In genomic region chr2:105773568-105773967, GRCh38 we compare ENCODE assay signal across 13 cellular contexts. TPM values are rescaled to one million over a fixed set of nuclear protein-coding genes. Genes with fewer than 3 reads are reported as not detected.
A peak's percentile ranks its signal among the peaks of the same experiment; 100 is the strongest.
DNase-seq lines count a peak whose midpoint lies in the region; ATAC-seq and TF ChIP-seq lines count a peak whose summit lies in the region.
"Had no signal": no experiment of that assay in that cellular context is flagged by ENCODE, and none has a peak within 500 bp of the region (broad histone marks: within the 10 kb centered on the region; RNA-seq: fewer than 3 reads in every experiment).

No MANE protein-coding gene starts in this region.

- CTCF ChIA-PET in activated CD4-positive, alpha-beta T cell treated with anti-CD3 and anti-CD28 coated beads, Interleukin-2, amount 10 ng/mL, durations not matched to agents 7 days and 5 days (lab: Charles Lee), result interaction anchor here (0.7 to 1.1 kb wide), 2 partner anchors 10 kb away, joined by 3 to 4 read pairs; no protein-coding TSS in a partner anchor
- CTCF ChIA-PET in SK-N-SH (lab: Yijun Ruan, JAX), result interaction anchor here (1.0 kb wide), 1 partner anchor 315 kb away, joined by 3 read pairs; no protein-coding TSS in a partner anchor

- H3K27me3 ChIP-seq in aorta (ENCODE audit: control insufficient read depth in 1 of 2, insufficient read depth in 2 of 2, low read length in 1 of 2), result no peaks in the 10 kb centered on the region
- no peaks in the 10 kb centered on the region for H3K27me3 ChIP-seq in SK-N-SH (ENCODE audit: insufficient read depth)
- H3K27me3 ChIP-seq: ascending aorta, tibial nerve had no signal

- no peaks in the 10 kb centered on the region for H3K9me3 ChIP-seq in aorta (ENCODE audit: control insufficient read depth, low read length)
- no peaks in the 10 kb centered on the region for H3K9me3 ChIP-seq in SK-N-SH
- H3K9me3 ChIP-seq: ascending aorta had no signal

- no peaks in the 10 kb centered on the region for H3K27me3 Mint-ChIP-seq in activated CD4-positive, alpha-beta T cell treated with anti-CD3 and anti-CD28 coated beads, Interleukin-2, amount 10 ng/mL, durations not matched to agents 7 days and 5 days
- no peaks in the 10 kb centered on the region for H3K27me3 Mint-ChIP-seq in IgD-negative memory B cell
- no peaks in the 10 kb centered on the region for H3K27me3 Mint-ChIP-seq in nephron (ENCODE audit: low read depth)

- H3K4me3 ChIP-seq in aorta (ENCODE audit: low read length in 2 of 2), result no peak overlapping the region
- no peak overlapping the region for H3K4me3 ChIP-seq in SK-N-SH (ENCODE audit: low read depth in 2 of 2, low read length in 1 of 2)
- H3K4me3 ChIP-seq: ascending aorta, tibial nerve had no signal

- no peaks in the 10 kb centered on the region for H3F3A ChIP-seq in SK-N-SH (replicated peaks; ENCODE audit: insufficient read depth)

- no peak overlapping the region for H3K4me2 ChIP-seq in SK-N-SH

- POLR2A ChIA-PET in activated CD4-positive, alpha-beta T cell treated with anti-CD3 and anti-CD28 coated beads, Interleukin-2, amount 10 ng/mL, durations not matched to agents 7 days and 5 days (lab: Charles Lee), result no interaction called here
- POLR2A ChIA-PET in SK-N-SH (lab: Yijun Ruan, JAX), result no interaction called here

- no peak for TF ChIP-seq RAD21 in SK-N-SH (IDR thresholded peaks at IDR 0.05; ENCODE audit: low read length)

- H3K36me3 ChIP-seq in aorta (ENCODE audit: control insufficient read depth in 1 of 2, insufficient read depth in 2 of 2, low read length in 1 of 2) (no peaks in the 10 kb centered on the region), SK-N-SH (replicated peaks in 1 of 2; ENCODE audit: control insufficient read depth in 1 of 2, insufficient read depth in 2 of 2, low read length in 1 of 2) (no peaks in the 10 kb centered on the region)
- H3K36me3 ChIP-seq: ascending aorta, tibial nerve had no signal

- TF ChIP-seq CTCF in nephron (IDR thresholded peaks at IDR 0.05; ENCODE audit: unreplicated experiment in 3 of 3), result no peak
- no peak for TF ChIP-seq CTCF in SK-N-SH (IDR thresholded peaks at IDR 0.05)

- H3K79me2 ChIP-seq in SK-N-SH (ENCODE audit: insufficient read depth), result peaks cover 71% of the 10 kb centered on the region

- no peaks in the 10 kb centered on the region for H3K9me3 Mint-ChIP-seq in activated CD4-positive, alpha-beta T cell treated with anti-CD3 and anti-CD28 coated beads, Interleukin-2, amount 10 ng/mL, durations not matched to agents 7 days and 5 days
- H3K9me3 Mint-ChIP-seq in IgD-negative memory B cell (peaks cover 0 to under 1% (median 0%) of the 10 kb centered on the region in 3 donors), nephron (no peaks in the 10 kb centered on the region)
- H3K9me3 Mint-ChIP-seq in activated naive CD4-positive, alpha-beta T cell treated with anti-CD3 and anti-CD28 coated beads, Interleukin-2, amount 50 U/mL, for 72 hours, result no peaks in the 10 kb centered on the region

- no peak for TF ChIP-seq EP300 in SK-N-SH (IDR thresholded peaks at IDR 0.05; ENCODE audit: borderline replicate concordance in 1 of 2, low read depth in 1 of 2, low read length in 1 of 2)

- peaks cover 0 to 3% of the 10 kb centered on the region in 2 donors for H3K4me1 ChIP-seq in aorta (ENCODE audit: control insufficient read depth in 1 of 2, insufficient read depth in 2 of 2, low read length in 2 of 2)
- peaks cover 0 to 27% of the 10 kb centered on the region in 2 experiments; a peak in 1 of 4 replicates for H3K4me1 ChIP-seq in SK-N-SH (ENCODE audit: control insufficient read depth in 1 of 2, insufficient read depth in 2 of 2, low read depth in 1 of 2, low read length in 1 of 2)

- intact Hi-C loops in aorta (cut with DNase I), result no loop called here

- H3K27ac ChIP-seq in aorta (ENCODE audit: low read depth in 1 of 2, low read length in 2 of 2) (no peak overlapping the region), SK-N-SH (ENCODE audit: low read depth in 2 of 2, low read length in 1 of 2) (no peak overlapping the region)
- H3K27ac ChIP-seq: ascending aorta, parathyroid adenoma had no signal

- H3K4me3 Mint-ChIP-seq in activated CD4-positive, alpha-beta T cell treated with anti-CD3 and anti-CD28 coated beads, Interleukin-2, amount 10 ng/mL, durations not matched to agents 7 days and 5 days, result no peak overlapping the region
- H3K4me3 Mint-ChIP-seq in IgD-negative memory B cell (peak overlapping the region in 1 of 4 donors; percentile 13), nephron (peak overlapping the region in 2 of 3 experiments; percentile 27 to 46)

- no peak for DNase-seq in activated CD4-positive, alpha-beta T cell treated with anti-CD3 and anti-CD28 coated beads, Interleukin-2, amount 10 ng/mL, durations not matched to agents 7 days and 5 days
- no peak for DNase-seq in activated CD4-positive, alpha-beta T cell treated with anti-CD3 and anti-CD28 coated beads, Interleukin-2, amount 50 U/mL, for 4 hours
- no peak for DNase-seq in activated naive CD4-positive, alpha-beta T cell treated with anti-CD3 and anti-CD28 coated beads, Interleukin-2, amount 50 U/mL, for 72 hours (ENCODE audit: low spot score in 2 of 2)
- DNase-seq in aorta (no peak), cerebellar cortex (ENCODE audit: low spot score) (no peak), SK-N-SH (no peak)
- DNase-seq: mesendoderm, PC-3 had no signal

- H2AFZ ChIP-seq in SK-N-SH (ENCODE audit: low read depth), result no peak overlapping the region
- H2AFZ ChIP-seq: parathyroid adenoma had no signal

- H3K27ac Mint-ChIP-seq in activated CD4-positive, alpha-beta T cell treated with anti-CD3 and anti-CD28 coated beads, Interleukin-2, amount 10 ng/mL, durations not matched to agents 7 days and 5 days, result peak overlapping the region; percentile 72
- H3K27ac Mint-ChIP-seq in IgD-negative memory B cell (peak overlapping the region in 2 of 3 donors; percentile 37 to 84), nephron (peak overlapping the region; percentile 75 to 99 (median 92))
- H3K27ac Mint-ChIP-seq in activated naive CD4-positive, alpha-beta T cell treated with anti-CD3 and anti-CD28 coated beads, Interleukin-2, amount 50 U/mL, for 72 hours, result peak overlapping the region; percentile 69 to 92

- H3K4me1 Mint-ChIP-seq in activated CD4-positive, alpha-beta T cell treated with anti-CD3 and anti-CD28 coated beads, Interleukin-2, amount 10 ng/mL, durations not matched to agents 7 days and 5 days, result peaks cover 96% of the 10 kb centered on the region
- H3K4me1 Mint-ChIP-seq in IgD-negative memory B cell (peaks cover 51 to 75% (median 58%) of the 10 kb centered on the region in 3 donors), nephron (peaks cover 86% of the 10 kb centered on the region)

- H4K20me1 ChIP-seq in SK-N-SH (ENCODE audit: insufficient read depth), result peaks cover 57% of the 10 kb centered on the region

- ATAC-seq in activated naive CD4-positive, alpha-beta T cell treated with anti-CD3 and anti-CD28 coated beads, Interleukin-2, amount 50 U/mL, for 72 hours, result no peak
- ATAC-seq in aorta (ENCODE audit: low FRiP score), result no peak
- ATAC-seq: PC-3 had no signal

- WGBS in aorta, 2 donors, result 2 to 8% methylated on average over 2 of the region's 2 CpGs
- WGBS in SK-N-SH (ENCODE audit: low lambda C conversion rate), result 100% methylated on average over 2 of the region's 2 CpGs

- H3K36me3 Mint-ChIP-seq in activated CD4-positive, alpha-beta T cell treated with anti-CD3 and anti-CD28 coated beads, Interleukin-2, amount 10 ng/mL, durations not matched to agents 7 days and 5 days (ENCODE audit: low read depth), result peaks cover 51% of the 10 kb centered on the region
- H3K36me3 Mint-ChIP-seq in IgD-negative memory B cell (no peaks in the 10 kb centered on the region), nephron (ENCODE audit: low read depth) (peaks cover 6% of the 10 kb centered on the region)
- peaks cover 13 to 31% of the 10 kb centered on the region in 2 donors for H3K36me3 Mint-ChIP-seq in activated naive CD4-positive, alpha-beta T cell treated with anti-CD3 and anti-CD28 coated beads, Interleukin-2, amount 50 U/mL, for 72 hours

- H3K9ac ChIP-seq in SK-N-SH, result no peak overlapping the region
- H3K9ac ChIP-seq: parathyroid adenoma had no signal

- H3K9me2 ChIP-seq in SK-N-SH, result no peaks in the 10 kb centered on the region

TF ChIP-seq in SK-N-SH, 30 proteins besides CTCF, POLR2A, EP300 and RAD21 (continues in another document):
- TF ChIP-seq RXRA (IDR thresholded peaks at IDR 0.05; ENCODE audit: borderline replicate concordance, low read depth) (no peak), YY1 (IDR thresholded peaks at IDR 0.05; ENCODE audit: low read depth) (no peak), REST (IDR thresholded peaks at IDR 0.05; ENCODE audit: low read depth, low read length) (no peak), NRF1 (IDR thresholded peaks at IDR 0.05; ENCODE audit: low read depth, low read length) (no peak), ELF1 (IDR thresholded peaks at IDR 0.05) (no peak)

RNA-seq across cellular contexts. Expression of gene NCK2, which starts 28.9 kb away (rescaled TPM):
- 10 to 100 TPM; 73.3 to 84.1 TPM for total RNA-seq in activated CD4-positive, alpha-beta T cell treated with anti-CD3 and anti-CD28 coated beads, Interleukin-2, amount 10 ng/mL, durations not matched to agents 7 days and 5 days
- polyA plus RNA-seq in IgD-negative memory B cell (19.6 TPM), aorta (10 to 100 TPM; 28.8 to 42.9 TPM), SK-N-SH (2012; rRNA removed) (31.9 and 42.8 TPM in 2 replicates)
- total RNA-seq in activated naive CD4-positive, alpha-beta T cell treated with anti-CD3 and anti-CD28 coated beads, Interleukin-2, amount 50 U/mL, for 72 hours, result 10 to 100 TPM; 89.3 to 98.5 TPM
- total RNA-seq in aorta, result 10 to 100 TPM; 38.9 to 44.6 TPM
- polyA plus RNA-seq in SK-N-SH (2012; cell fraction: cytosol; rRNA removed), result 32.8 and 43.8 TPM in 2 replicates
- polyA plus RNA-seq in SK-N-SH (2012; cell fraction: nucleus; rRNA removed), result 9.3 and 13.0 TPM in 2 replicates
